ENCODE assay signal across 1 cellular context in the genomic region with DNA sequence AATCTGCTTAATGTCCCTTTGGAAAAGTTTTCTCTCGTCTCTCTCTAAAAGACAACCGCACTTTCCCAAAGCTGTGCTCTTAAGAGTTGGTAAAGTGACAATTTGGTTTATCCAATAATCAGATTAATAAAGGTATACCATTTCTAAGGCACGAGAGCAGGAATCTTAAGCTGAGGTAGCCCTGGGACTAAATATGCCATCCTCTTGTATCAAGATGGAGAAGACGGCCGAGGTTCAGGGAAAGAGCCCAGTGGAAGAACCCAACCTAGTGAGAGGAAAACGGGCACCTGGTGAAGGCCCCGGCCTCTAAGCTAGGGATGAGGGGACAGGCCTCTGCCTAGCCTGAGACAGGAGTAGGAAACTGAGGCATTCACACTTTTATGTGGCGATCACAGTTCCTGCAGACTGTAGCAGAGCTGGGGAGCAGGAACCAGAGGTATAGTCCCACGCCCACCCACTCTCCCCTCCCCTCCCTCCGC.
TF ChIP-seq lines count a peak whose summit lies in the region.

No MANE protein-coding gene starts in this region.

TF ChIP-seq in K562, 482 proteins besides CTCF, POLR2A, EP300 and RAD21 (continued from another document and continues in another):
- TF ChIP-seq, protein P1, sequence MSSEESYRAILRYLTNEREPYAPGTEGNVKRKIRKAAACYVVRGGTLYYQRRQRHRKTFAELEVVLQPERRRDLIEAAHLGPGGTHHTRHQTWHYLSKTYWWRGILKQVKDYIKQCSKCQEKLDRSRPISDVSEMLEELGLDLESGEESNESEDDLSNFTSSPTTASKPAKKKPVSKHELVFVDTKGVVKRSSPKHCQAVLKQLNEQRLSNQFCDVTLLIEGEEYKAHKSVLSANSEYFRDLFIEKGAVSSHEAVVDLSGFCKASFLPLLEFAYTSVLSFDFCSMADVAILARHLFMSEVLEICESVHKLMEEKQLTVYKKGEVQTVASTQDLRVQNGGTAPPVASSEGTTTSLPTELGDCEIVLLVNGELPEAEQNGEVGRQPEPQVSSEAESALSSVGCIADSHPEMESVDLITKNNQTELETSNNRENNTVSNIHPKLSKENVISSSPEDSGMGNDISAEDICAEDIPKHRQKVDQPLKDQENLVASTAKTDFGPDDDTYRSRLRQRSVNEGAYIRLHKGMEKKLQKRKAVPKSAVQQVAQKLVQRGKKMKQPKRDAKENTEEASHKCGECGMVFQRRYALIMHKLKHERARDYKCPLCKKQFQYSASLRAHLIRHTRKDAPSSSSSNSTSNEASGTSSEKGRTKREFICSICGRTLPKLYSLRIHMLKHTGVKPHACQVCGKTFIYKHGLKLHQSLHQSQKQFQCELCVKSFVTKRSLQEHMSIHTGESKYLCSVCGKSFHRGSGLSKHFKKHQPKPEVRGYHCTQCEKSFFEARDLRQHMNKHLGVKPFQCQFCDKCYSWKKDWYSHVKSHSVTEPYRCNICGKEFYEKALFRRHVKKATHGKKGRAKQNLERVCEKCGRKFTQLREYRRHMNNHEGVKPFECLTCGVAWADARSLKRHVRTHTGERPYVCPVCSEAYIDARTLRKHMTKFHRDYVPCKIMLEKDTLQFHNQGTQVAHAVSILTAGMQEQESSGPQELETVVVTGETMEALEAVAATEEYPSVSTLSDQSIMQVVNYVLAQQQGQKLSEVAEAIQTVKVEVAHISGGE (CRISPR knock-in tag; IDR thresholded peaks at IDR 0.05) = no peak
- TF ChIP-seq ZEB2 (IDR thresholded peaks at IDR 0.05) (0 out of 2 replicates have a peak, but pooled peaks have one; percentile 18), ZNF316 (IDR thresholded peaks at IDR 0.05) (no peak), HDGF (IDR thresholded peaks at IDR 0.05) (no peak), ZNF232 (CRISPR knock-in tag; IDR thresholded peaks at IDR 0.05) (no peak), MBD2 (IDR thresholded peaks at IDR 0.05; ENCODE audit: borderline replicate concordance, low read depth) (no peak), TAL1 (IDR thresholded peaks at IDR 0.05) (no peak), RBM14 (IDR thresholded peaks at IDR 0.05; ENCODE audit: borderline replicate concordance, insufficient read depth, low read depth, low read length) (no peak), ZNF212 (CRISPR knock-in tag; IDR thresholded peaks at IDR 0.05) (no peak), KAT8 (IDR thresholded peaks at IDR 0.05; ENCODE audit: low read depth) (no peak), MYBL2 (IDR thresholded peaks at IDR 0.05; ENCODE audit: low read depth) (no peak), MYBL2 (CRISPR knock-in tag; IDR thresholded peaks at IDR 0.05; ENCODE audit: borderline replicate concordance) (no peak), NR4A1 (CRISPR knock-in tag; IDR thresholded peaks at IDR 0.05) (no peak), NR4A1 (tag; IDR thresholded peaks at IDR 0.05) (0 out of 2 replicates have a peak, but pooled peaks have one; percentile 61), ZNF586 (CRISPR knock-in tag; conservative IDR thresholded peaks at IDR 0.05) (no peak), MEIS2 (IDR thresholded peaks at IDR 0.05; ENCODE audit: partially characterized antibody) (no peak), RBBP5 (IDR thresholded peaks at IDR 0.05; ENCODE audit: borderline replicate concordance, insufficient read depth, low read length, poor library complexity, severe bottlenecking) (no peak), GATA2 (CRISPR knock-in tag; IDR thresholded peaks at IDR 0.05) (no peak), ZC3H8 (IDR thresholded peaks at IDR 0.05) (no peak), MYNN (IDR thresholded peaks at IDR 0.05) (no peak), MYNN (CRISPR knock-in tag; IDR thresholded peaks at IDR 0.05) (no peak), FOSL1 (tag; conservative IDR thresholded peaks at IDR 0.05) (0 out of 2 replicates have a peak, but pooled peaks have one; percentile 7)
- TF ChIP-seq, protein P2, sequence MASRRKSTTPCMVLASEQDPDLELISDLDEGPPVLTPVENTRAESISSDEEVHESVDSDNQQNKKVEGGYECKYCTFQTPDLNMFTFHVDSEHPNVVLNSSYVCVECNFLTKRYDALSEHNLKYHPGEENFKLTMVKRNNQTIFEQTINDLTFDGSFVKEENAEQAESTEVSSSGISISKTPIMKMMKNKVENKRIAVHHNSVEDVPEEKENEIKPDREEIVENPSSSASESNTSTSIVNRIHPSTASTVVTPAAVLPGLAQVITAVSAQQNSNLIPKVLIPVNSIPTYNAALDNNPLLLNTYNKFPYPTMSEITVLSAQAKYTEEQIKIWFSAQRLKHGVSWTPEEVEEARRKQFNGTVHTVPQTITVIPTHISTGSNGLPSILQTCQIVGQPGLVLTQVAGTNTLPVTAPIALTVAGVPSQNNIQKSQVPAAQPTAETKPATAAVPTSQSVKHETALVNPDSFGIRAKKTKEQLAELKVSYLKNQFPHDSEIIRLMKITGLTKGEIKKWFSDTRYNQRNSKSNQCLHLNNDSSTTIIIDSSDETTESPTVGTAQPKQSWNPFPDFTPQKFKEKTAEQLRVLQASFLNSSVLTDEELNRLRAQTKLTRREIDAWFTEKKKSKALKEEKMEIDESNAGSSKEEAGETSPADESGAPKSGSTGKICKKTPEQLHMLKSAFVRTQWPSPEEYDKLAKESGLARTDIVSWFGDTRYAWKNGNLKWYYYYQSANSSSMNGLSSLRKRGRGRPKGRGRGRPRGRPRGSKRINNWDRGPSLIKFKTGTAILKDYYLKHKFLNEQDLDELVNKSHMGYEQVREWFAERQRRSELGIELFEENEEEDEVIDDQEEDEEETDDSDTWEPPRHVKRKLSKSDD (conservative IDR thresholded peaks at IDR 0.05; ENCODE audit: low read length) = no peak
- TF ChIP-seq, protein P3, sequence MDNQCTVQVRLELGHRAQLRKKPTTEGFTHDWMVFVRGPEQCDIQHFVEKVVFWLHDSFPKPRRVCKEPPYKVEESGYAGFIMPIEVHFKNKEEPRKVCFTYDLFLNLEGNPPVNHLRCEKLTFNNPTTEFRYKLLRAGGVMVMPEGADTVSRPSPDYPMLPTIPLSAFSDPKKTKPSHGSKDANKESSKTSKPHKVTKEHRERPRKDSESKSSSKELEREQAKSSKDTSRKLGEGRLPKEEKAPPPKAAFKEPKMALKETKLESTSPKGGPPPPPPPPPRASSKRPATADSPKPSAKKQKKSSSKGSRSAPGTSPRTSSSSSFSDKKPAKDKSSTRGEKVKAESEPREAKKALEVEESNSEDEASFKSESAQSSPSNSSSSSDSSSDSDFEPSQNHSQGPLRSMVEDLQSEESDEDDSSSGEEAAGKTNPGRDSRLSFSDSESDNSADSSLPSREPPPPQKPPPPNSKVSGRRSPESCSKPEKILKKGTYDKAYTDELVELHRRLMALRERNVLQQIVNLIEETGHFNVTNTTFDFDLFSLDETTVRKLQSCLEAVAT (IDR thresholded peaks at IDR 0.05) = no peak
- TF ChIP-seq, protein P4, sequence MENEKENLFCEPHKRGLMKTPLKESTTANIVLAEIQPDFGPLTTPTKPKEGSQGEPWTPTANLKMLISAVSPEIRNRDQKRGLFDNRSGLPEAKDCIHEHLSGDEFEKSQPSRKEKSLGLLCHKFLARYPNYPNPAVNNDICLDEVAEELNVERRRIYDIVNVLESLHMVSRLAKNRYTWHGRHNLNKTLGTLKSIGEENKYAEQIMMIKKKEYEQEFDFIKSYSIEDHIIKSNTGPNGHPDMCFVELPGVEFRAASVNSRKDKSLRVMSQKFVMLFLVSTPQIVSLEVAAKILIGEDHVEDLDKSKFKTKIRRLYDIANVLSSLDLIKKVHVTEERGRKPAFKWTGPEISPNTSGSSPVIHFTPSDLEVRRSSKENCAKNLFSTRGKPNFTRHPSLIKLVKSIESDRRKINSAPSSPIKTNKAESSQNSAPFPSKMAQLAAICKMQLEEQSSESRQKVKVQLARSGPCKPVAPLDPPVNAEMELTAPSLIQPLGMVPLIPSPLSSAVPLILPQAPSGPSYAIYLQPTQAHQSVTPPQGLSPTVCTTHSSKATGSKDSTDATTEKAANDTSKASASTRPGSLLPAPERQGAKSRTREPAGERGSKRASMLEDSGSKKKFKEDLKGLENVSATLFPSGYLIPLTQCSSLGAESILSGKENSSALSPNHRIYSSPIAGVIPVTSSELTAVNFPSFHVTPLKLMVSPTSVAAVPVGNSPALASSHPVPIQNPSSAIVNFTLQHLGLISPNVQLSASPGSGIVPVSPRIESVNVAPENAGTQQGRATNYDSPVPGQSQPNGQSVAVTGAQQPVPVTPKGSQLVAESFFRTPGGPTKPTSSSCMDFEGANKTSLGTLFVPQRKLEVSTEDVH (IDR thresholded peaks at IDR 0.05; ENCODE audit: low read depth, partially characterized antibody) = no peak
- TF ChIP-seq, protein P5, sequence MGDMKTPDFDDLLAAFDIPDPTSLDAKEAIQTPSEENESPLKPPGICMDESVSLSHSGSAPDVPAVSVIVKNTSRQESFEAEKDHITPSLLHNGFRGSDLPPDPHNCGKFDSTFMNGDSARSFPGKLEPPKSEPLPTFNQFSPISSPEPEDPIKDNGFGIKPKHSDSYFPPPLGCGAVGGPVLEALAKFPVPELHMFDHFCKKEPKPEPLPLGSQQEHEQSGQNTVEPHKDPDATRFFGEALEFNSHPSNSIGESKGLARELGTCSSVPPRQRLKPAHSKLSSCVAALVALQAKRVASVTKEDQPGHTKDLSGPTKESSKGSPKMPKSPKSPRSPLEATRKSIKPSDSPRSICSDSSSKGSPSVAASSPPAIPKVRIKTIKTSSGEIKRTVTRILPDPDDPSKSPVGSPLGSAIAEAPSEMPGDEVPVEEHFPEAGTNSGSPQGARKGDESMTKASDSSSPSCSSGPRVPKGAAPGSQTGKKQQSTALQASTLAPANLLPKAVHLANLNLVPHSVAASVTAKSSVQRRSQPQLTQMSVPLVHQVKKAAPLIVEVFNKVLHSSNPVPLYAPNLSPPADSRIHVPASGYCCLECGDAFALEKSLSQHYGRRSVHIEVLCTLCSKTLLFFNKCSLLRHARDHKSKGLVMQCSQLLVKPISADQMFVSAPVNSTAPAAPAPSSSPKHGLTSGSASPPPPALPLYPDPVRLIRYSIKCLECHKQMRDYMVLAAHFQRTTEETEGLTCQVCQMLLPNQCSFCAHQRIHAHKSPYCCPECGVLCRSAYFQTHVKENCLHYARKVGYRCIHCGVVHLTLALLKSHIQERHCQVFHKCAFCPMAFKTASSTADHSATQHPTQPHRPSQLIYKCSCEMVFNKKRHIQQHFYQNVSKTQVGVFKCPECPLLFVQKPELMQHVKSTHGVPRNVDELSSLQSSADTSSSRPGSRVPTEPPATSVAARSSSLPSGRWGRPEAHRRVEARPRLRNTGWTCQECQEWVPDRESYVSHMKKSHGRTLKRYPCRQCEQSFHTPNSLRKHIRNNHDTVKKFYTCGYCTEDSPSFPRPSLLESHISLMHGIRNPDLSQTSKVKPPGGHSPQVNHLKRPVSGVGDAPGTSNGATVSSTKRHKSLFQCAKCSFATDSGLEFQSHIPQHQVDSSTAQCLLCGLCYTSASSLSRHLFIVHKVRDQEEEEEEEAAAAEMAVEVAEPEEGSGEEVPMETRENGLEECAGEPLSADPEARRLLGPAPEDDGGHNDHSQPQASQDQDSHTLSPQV (IDR thresholded peaks at IDR 0.05) = no peak
- TF ChIP-seq, protein P6, sequence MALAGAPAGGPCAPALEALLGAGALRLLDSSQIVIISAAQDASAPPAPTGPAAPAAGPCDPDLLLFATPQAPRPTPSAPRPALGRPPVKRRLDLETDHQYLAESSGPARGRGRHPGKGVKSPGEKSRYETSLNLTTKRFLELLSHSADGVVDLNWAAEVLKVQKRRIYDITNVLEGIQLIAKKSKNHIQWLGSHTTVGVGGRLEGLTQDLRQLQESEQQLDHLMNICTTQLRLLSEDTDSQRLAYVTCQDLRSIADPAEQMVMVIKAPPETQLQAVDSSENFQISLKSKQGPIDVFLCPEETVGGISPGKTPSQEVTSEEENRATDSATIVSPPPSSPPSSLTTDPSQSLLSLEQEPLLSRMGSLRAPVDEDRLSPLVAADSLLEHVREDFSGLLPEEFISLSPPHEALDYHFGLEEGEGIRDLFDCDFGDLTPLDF (CRISPR knock-in tag; IDR thresholded peaks at IDR 0.05) = peak; percentile 35; the same call in 1 of the 2 replicates
- TF ChIP-seq, protein P7, sequence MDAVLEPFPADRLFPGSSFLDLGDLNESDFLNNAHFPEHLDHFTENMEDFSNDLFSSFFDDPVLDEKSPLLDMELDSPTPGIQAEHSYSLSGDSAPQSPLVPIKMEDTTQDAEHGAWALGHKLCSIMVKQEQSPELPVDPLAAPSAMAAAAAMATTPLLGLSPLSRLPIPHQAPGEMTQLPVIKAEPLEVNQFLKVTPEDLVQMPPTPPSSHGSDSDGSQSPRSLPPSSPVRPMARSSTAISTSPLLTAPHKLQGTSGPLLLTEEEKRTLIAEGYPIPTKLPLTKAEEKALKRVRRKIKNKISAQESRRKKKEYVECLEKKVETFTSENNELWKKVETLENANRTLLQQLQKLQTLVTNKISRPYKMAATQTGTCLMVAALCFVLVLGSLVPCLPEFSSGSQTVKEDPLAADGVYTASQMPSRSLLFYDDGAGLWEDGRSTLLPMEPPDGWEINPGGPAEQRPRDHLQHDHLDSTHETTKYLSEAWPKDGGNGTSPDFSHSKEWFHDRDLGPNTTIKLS (IDR thresholded peaks at IDR 0.05; ENCODE audit: borderline replicate concordance, low read depth) = no peak
- TF ChIP-seq, protein P8, sequence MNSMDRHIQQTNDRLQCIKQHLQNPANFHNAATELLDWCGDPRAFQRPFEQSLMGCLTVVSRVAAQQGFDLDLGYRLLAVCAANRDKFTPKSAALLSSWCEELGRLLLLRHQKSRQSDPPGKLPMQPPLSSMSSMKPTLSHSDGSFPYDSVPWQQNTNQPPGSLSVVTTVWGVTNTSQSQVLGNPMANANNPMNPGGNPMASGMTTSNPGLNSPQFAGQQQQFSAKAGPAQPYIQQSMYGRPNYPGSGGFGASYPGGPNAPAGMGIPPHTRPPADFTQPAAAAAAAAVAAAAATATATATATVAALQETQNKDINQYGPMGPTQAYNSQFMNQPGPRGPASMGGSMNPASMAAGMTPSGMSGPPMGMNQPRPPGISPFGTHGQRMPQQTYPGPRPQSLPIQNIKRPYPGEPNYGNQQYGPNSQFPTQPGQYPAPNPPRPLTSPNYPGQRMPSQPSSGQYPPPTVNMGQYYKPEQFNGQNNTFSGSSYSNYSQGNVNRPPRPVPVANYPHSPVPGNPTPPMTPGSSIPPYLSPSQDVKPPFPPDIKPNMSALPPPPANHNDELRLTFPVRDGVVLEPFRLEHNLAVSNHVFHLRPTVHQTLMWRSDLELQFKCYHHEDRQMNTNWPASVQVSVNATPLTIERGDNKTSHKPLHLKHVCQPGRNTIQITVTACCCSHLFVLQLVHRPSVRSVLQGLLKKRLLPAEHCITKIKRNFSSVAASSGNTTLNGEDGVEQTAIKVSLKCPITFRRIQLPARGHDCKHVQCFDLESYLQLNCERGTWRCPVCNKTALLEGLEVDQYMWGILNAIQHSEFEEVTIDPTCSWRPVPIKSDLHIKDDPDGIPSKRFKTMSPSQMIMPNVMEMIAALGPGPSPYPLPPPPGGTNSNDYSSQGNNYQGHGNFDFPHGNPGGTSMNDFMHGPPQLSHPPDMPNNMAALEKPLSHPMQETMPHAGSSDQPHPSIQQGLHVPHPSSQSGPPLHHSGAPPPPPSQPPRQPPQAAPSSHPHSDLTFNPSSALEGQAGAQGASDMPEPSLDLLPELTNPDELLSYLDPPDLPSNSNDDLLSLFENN (IDR thresholded peaks at IDR 0.05; ENCODE audit: low read depth in 2 of 2, low read length in 2 of 2) = no peak
- TF ChIP-seq, protein P9, sequence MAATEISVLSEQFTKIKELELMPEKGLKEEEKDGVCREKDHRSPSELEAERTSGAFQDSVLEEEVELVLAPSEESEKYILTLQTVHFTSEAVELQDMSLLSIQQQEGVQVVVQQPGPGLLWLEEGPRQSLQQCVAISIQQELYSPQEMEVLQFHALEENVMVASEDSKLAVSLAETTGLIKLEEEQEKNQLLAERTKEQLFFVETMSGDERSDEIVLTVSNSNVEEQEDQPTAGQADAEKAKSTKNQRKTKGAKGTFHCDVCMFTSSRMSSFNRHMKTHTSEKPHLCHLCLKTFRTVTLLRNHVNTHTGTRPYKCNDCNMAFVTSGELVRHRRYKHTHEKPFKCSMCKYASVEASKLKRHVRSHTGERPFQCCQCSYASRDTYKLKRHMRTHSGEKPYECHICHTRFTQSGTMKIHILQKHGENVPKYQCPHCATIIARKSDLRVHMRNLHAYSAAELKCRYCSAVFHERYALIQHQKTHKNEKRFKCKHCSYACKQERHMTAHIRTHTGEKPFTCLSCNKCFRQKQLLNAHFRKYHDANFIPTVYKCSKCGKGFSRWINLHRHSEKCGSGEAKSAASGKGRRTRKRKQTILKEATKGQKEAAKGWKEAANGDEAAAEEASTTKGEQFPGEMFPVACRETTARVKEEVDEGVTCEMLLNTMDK (IDR thresholded peaks at IDR 0.05; ENCODE audit: borderline replicate concordance, insufficient read depth, low read depth, low read length, poor library complexity, severe bottlenecking) = no peak
